In genomic region chr22:26905076-26905475, GRCh38 we compare ENCODE assay signal across 1 cellular context.
TF ChIP-seq lines count a peak whose summit lies in the region.

No MANE protein-coding gene starts in this region.

TF ChIP-seq in H1, 55 proteins besides CTCF, POLR2A, EP300 and RAD21:
- TF ChIP-seq EGR1 (IDR thresholded peaks at IDR 0.05; ENCODE audit: borderline replicate concordance, low read depth, low read length) (no peak), MAX (IDR thresholded peaks at IDR 0.05) (no peak)
